Comparison of ENCODE assay signal across 1 cellular context in genomic region chr5:142363619-142363963, GRCh38.
TF ChIP-seq lines count a peak whose summit lies in the region.

No MANE protein-coding gene starts in this region.

TF ChIP-seq in HCT116, 20 proteins besides CTCF, POLR2A, EP300 and RAD21 (continued from another document):
- TF ChIP-seq, protein P1, sequence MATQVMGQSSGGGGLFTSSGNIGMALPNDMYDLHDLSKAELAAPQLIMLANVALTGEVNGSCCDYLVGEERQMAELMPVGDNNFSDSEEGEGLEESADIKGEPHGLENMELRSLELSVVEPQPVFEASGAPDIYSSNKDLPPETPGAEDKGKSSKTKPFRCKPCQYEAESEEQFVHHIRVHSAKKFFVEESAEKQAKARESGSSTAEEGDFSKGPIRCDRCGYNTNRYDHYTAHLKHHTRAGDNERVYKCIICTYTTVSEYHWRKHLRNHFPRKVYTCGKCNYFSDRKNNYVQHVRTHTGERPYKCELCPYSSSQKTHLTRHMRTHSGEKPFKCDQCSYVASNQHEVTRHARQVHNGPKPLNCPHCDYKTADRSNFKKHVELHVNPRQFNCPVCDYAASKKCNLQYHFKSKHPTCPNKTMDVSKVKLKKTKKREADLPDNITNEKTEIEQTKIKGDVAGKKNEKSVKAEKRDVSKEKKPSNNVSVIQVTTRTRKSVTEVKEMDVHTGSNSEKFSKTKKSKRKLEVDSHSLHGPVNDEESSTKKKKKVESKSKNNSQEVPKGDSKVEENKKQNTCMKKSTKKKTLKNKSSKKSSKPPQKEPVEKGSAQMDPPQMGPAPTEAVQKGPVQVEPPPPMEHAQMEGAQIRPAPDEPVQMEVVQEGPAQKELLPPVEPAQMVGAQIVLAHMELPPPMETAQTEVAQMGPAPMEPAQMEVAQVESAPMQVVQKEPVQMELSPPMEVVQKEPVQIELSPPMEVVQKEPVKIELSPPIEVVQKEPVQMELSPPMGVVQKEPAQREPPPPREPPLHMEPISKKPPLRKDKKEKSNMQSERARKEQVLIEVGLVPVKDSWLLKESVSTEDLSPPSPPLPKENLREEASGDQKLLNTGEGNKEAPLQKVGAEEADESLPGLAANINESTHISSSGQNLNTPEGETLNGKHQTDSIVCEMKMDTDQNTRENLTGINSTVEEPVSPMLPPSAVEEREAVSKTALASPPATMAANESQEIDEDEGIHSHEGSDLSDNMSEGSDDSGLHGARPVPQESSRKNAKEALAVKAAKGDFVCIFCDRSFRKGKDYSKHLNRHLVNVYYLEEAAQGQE (IDR thresholded peaks at IDR 0.05; ENCODE audit: low read depth), result no peak
- no peak for TF ChIP-seq SIN3A (IDR thresholded peaks at IDR 0.05; ENCODE audit: low read depth)
- TF ChIP-seq ZNF274 (IDR thresholded peaks at IDR 0.05; ENCODE audit: low read depth, low read length), result no peak
- TF ChIP-seq JUND (IDR thresholded peaks at IDR 0.05), result no peak
- no peak for TF ChIP-seq EZH2 (IDR thresholded peaks at IDR 0.05)
- TF ChIP-seq SRF (IDR thresholded peaks at IDR 0.05; ENCODE audit: low read depth), result no peak
- TF ChIP-seq POLR2AphosphoS5 (IDR thresholded peaks at IDR 0.05; ENCODE audit: low read depth, low read length), result no peak
- no peak for TF ChIP-seq EGR1 (IDR thresholded peaks at IDR 0.05; ENCODE audit: low read depth)
- TF ChIP-seq ZFX (IDR thresholded peaks at IDR 0.05), result no peak
- TF ChIP-seq, protein P2, sequence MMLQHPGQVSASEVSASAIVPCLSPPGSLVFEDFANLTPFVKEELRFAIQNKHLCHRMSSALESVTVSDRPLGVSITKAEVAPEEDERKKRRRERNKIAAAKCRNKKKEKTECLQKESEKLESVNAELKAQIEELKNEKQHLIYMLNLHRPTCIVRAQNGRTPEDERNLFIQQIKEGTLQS (IDR thresholded peaks at IDR 0.05), result no peak
- TF ChIP-seq FOSL1 (IDR thresholded peaks at IDR 0.05; ENCODE audit: low read depth), result no peak
